Comparison of ENCODE assay signal across 21 cellular contexts in the genomic region with DNA sequence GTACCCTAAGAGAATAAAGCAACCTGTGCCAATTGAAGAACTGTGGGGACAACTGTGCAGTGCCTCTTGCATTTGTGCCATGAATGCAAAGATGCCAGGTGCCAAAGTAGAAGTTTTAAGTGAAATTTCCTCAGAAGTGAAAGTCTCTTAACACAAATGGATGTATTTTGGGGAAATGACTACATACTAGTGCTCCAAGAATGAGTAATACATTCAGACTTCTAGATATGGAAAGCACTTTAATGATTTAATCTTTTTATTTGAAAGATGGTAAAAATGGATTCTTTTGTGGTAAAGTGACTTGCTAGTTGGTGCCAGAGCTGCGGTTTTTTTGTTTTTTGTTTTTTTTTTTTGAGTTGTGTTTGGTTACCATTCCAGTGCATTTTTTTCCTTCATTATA. TPM values are rescaled to one million over a fixed set of nuclear protein-coding genes. Genes with fewer than 3 reads are reported as not detected.
DNase-seq lines count a peak whose midpoint lies in the region; ATAC-seq, FAIRE-seq and TF ChIP-seq lines count a peak whose summit lies in the region.
"Had no signal": no experiment of that assay in that cellular context is flagged by ENCODE, and none has a peak within 500 bp of the region (broad histone marks: within the 10 kb centered on the region; RNA-seq: fewer than 3 reads in every experiment).

No MANE protein-coding gene starts in this region.

- DNase-seq in AG04449 (ENCODE audit: low read depth, low spot score): peak; percentile 70
- no peak for DNase-seq in GM12891 (ENCODE audit: insufficient read length, low spot score)
- DNase-seq in adipocyte (ENCODE audit: low read depth): peak; percentile 86
- peak; percentile 58 for DNase-seq in fibroblast of villous mesenchyme (ENCODE audit: low read depth)
- DNase-seq in kidney tubule cell (ENCODE audit: low spot score): no peak
- no peak for DNase-seq in T-helper 9 cell
- DNase-seq in NCI-H345 (lab: John Stamatoyannopoulos, UW): no peak
- DNase-seq: activated CD4-positive, alpha-beta T cell treated with anti-CD3 and anti-CD28 coated beads, Interleukin-2, amount 10 ng/mL, durations not matched to agents 7 days and 5 days; activated naive CD8-positive, alpha-beta T cell treated with anti-CD3 and anti-CD28 coated beads, Interleukin-2, amount 10 ng/mL, durations not matched to agents 7 days and 5 days; AML-193; Calu3; glutamatergic neuron; MM.1S; NCI-H2029 treated with DMSO at 0.1 percent for 48 hours; NCI-H510A treated with DMSO at 0.1 percent for 48 hours; stimulated activated naive CD8-positive, alpha-beta T cell treated with anti-CD3 and anti-CD28 coated beads, Interleukin-15, amount 100 ng/mL, for 72 hours had no signal

- no peak overlapping the region for H3K4me3 ChIP-seq in AG04449 (ENCODE audit: low read depth, low read length)
- H3K4me3 ChIP-seq in adipocyte (ENCODE audit: low read length): no peak overlapping the region
- H3K4me3 ChIP-seq in fibroblast of villous mesenchyme (ENCODE audit: low read depth, low read length): no peak overlapping the region

- POLR2A ChIA-PET in AG04449 (lab: Yijun Ruan, JAX): no interaction called here

- H3K9ac ChIP-seq in adipocyte (ENCODE audit: low read length): no peak overlapping the region

- TF ChIP-seq CTCF in AG04449 (IDR thresholded peaks at IDR 0.05; ENCODE audit: insufficient read depth, low read length, missing control alignments) (no peak), fibroblast of villous mesenchyme (IDR thresholded peaks at IDR 0.05; ENCODE audit: insufficient read depth, low read depth, low read length) (no peak)

- no peak for ATAC-seq in HG02642 (IDR thresholded peaks at IDR 0.05; ENCODE audit: poor library complexity, unreplicated experiment)
- ATAC-seq: HepG2; stimulated activated naive CD8-positive, alpha-beta T cell treated with anti-CD3 and anti-CD28 coated beads, Interleukin-15, amount 100 ng/mL, for 72 hours had no signal

- CTCF ChIA-PET in AG04449 (lab: Yijun Ruan, JAX): interaction anchor here (1.2 kb wide), 1 partner anchor 11 kb away, joined by 4 read pairs; no protein-coding TSS in a partner anchor

- peaks cover 70% of the 10 kb centered on the region for H3K36me3 ChIP-seq in adipocyte (ENCODE audit: control insufficient read depth, insufficient read depth, low read length, severe bottlenecking)

- no peak for FAIRE-seq in GM12891 (lab: Jason Lieb, UNC)
- FAIRE-seq: GM18507, GM19239, HepG2, islet of Langerhans had no signal

- TF ChIP-seq POLR2A in GM12891 (IDR thresholded peaks at IDR 0.05; ENCODE audit: low read depth, low read length): no peak

- no peaks in the 10 kb centered on the region for H3K27me3 ChIP-seq in adipocyte (replicated peaks; ENCODE audit: control insufficient read depth, insufficient read depth, low read length)

- peaks cover 18% of the 10 kb centered on the region for H3K4me1 ChIP-seq in adipocyte (ENCODE audit: control insufficient read depth, insufficient read depth, low read length)

- H3K9me3 ChIP-seq in adipocyte (ENCODE audit: control insufficient read depth, low read length): no peaks in the 10 kb centered on the region

TF ChIP-seq in GM12891, 5 proteins besides CTCF, POLR2A, EP300 and RAD21:
- no peak for TF ChIP-seq TAF1 (IDR thresholded peaks at IDR 0.05; ENCODE audit: low read depth, low read length)
- peak; percentile 7; the same call in 1 of the 2 replicates for TF ChIP-seq SPI1 (IDR thresholded peaks at IDR 0.05; ENCODE audit: low read depth, low read length)

RNA-seq across cellular contexts. Expression of a gene that starts 15.0 kb away (rescaled TPM):
- polyA plus RNA-seq in GM12891 (2012; ENCODE audit: low read depth, missing spikeins): 38.7 TPM
- 29.6 and 44.0 TPM in 2 replicates for total RNA-seq in fibroblast of villous mesenchyme

RNA-seq across cellular contexts. Expression of a gene that starts 15.5 kb away (rescaled TPM):
- 4.4 TPM for polyA plus RNA-seq in GM12891 (2012; ENCODE audit: low read depth, missing spikeins)
- total RNA-seq in fibroblast of villous mesenchyme: 9.7 and 15.1 TPM in 2 replicates

Comparison
In these comparisons a context has a peak if more than half of its experiments do, and no peak if none do; other contexts are left out.
1. DNase-seq: peak in AG04449 (single experiment), adipocyte (single experiment) and fibroblast of villous mesenchyme (single experiment); none in GM12891 (single experiment), kidney tubule cell (single experiment), T-helper 9 cell (single experiment) and NCI-H345 (single experiment).